In genomic region chr9:5500441-5501235, GRCh38 we compare ENCODE assay signal across 11 cellular contexts. TPM values are rescaled to one million over a fixed set of nuclear protein-coding genes. Genes with fewer than 3 reads are reported as not detected.
DNase-seq lines count a peak whose midpoint lies in the region; ATAC-seq and TF ChIP-seq lines count a peak whose summit lies in the region.
"Had no signal": no experiment of that assay in that cellular context is flagged by ENCODE, and none has a peak within 500 bp of the region (broad histone marks: within the 10 kb centered on the region; RNA-seq: fewer than 3 reads in every experiment).

No MANE protein-coding gene starts in this region.

- intact Hi-C loops in lower lobe of right lung (cut with DNase I) = no loop called here
- intact Hi-C loops in ascending aorta (cut with DNase I) = no loop called here

- TF ChIP-seq EP300 in tibial nerve (IDR thresholded peaks at IDR 0.05) = peak in 1 of 2 donors; percentile 14

- H3K27ac ChIP-seq in ACC112 (ENCODE audit: low read depth, low read length) (peak overlapping the region; percentile 51), lower lobe of right lung (peak overlapping the region; percentile 76), ascending aorta (no peak overlapping the region), WERI-Rb-1 (no peak overlapping the region), GM23338 (ENCODE audit: low read depth) (no peak overlapping the region), tibial nerve (peak overlapping the region in 1 of 4 donors; percentile 38)

- no peaks in the 10 kb centered on the region for H3K9me2 ChIP-seq in GM23338 (ENCODE audit: insufficient read depth)

- H3K79me2 ChIP-seq in ACC112 (ENCODE audit: control insufficient read depth, insufficient read depth, low read length, unreplicated experiment) (no peaks in the 10 kb centered on the region), GM23338 (replicated peaks; ENCODE audit: insufficient read depth) (no peaks in the 10 kb centered on the region)

- H2AFZ ChIP-seq in ACC112 (ENCODE audit: low read length, unreplicated experiment) = peak overlapping the region; percentile 28
- no peak overlapping the region for H2AFZ ChIP-seq in GM23338

- TF ChIP-seq POLR2A in tibial nerve (IDR thresholded peaks at IDR 0.05) = no peak

- no peak overlapping the region for H3K27ac Mint-ChIP-seq in GM23338
- H3K27ac Mint-ChIP-seq: activated naive CD8-positive, alpha-beta T cell had no signal

- H4K20me1 ChIP-seq in GM23338 (replicated peaks; ENCODE audit: insufficient read depth) = no peaks in the 10 kb centered on the region

- no peaks in the 10 kb centered on the region for H3K9me3 Mint-ChIP-seq in GM23338

- DNase-seq in NCI-H1092 (lab: John Stamatoyannopoulos, UW) (peak; percentile 60), choroid plexus epithelial cell (ENCODE audit: low read depth) (peak; percentile 75), lower lobe of right lung (peak; percentile 48), ascending aorta (ENCODE audit: low spot score in 2 of 2) (no peak), WERI-Rb-1 (no peak), GM23338 (ENCODE audit: low spot score) (no peak), tibial nerve (ENCODE audit: low spot score in 2 of 2) (no peak)
- DNase-seq: activated CD4-positive, CD25-positive, alpha-beta regulatory T cell treated with anti-CD3 and anti-CD28 coated beads, Interleukin-2, amount 50 U/mL, for 72 hours had no signal

- H3K36me3 Mint-ChIP-seq in GM23338 (ENCODE audit: low read depth) = no peaks in the 10 kb centered on the region

- peak; percentile 51 to 59 for ATAC-seq in lower lobe of right lung
- no peak for ATAC-seq in GM23338

- WGBS in tibial nerve, 2 donors = 66 to 70% methylated on average over 18 of the region's 18 CpGs

- H3F3A ChIP-seq in GM23338 (replicated peaks; ENCODE audit: low read depth) = no peaks in the 10 kb centered on the region

- no peak overlapping the region for H3K4me3 ChIP-seq in ACC112 (ENCODE audit: low read depth, low read length)
- no peak overlapping the region for H3K4me3 ChIP-seq in choroid plexus epithelial cell (ENCODE audit: low read depth, low read length)
- no peak overlapping the region for H3K4me3 ChIP-seq in lower lobe of right lung
- no peak overlapping the region for H3K4me3 ChIP-seq in ascending aorta
- H3K4me3 ChIP-seq in WERI-Rb-1 (ENCODE audit: low read depth, low read length) = no peak overlapping the region
- no peak overlapping the region for H3K4me3 ChIP-seq in GM23338
- H3K4me3 ChIP-seq in tibial nerve = no peak overlapping the region
- H3K4me3 ChIP-seq: smooth muscle cell had no signal

- H3K4me3 Mint-ChIP-seq in GM23338 = no peak overlapping the region
- H3K4me3 Mint-ChIP-seq: activated naive CD8-positive, alpha-beta T cell had no signal

- peaks cover 3% of the 10 kb centered on the region; the same call in 2 of the 3 replicates for H3K4me1 Mint-ChIP-seq in GM23338

- H3K4me2 ChIP-seq in GM23338 = no peak overlapping the region
- H3K4me2 ChIP-seq: smooth muscle cell had no signal

- no peaks in the 10 kb centered on the region; the same call in 1 of the 2 replicates for H3K36me3 ChIP-seq in ACC112 (ENCODE audit: insufficient read depth, low read length)
- H3K36me3 ChIP-seq in lower lobe of right lung = no peaks in the 10 kb centered on the region
- H3K36me3 ChIP-seq in ascending aorta = no peaks in the 10 kb centered on the region
- no peaks in the 10 kb centered on the region for H3K36me3 ChIP-seq in WERI-Rb-1
- H3K36me3 ChIP-seq in GM23338 (ENCODE audit: insufficient read depth) = no peaks in the 10 kb centered on the region
- no peaks in the 10 kb centered on the region for H3K36me3 ChIP-seq in tibial nerve

- H3K4me1 ChIP-seq in ACC112 (ENCODE audit: control insufficient read depth, insufficient read depth, low read length, unreplicated experiment) (peaks cover 26% of the 10 kb centered on the region), lower lobe of right lung (peaks cover 10% of the 10 kb centered on the region), ascending aorta (no peaks in the 10 kb centered on the region), GM23338 (ENCODE audit: insufficient read depth) (no peaks in the 10 kb centered on the region), tibial nerve (peaks cover 0 to 4% (median 0%) of the 10 kb centered on the region in 4 donors)

- TF ChIP-seq CTCF in choroid plexus epithelial cell (conservative IDR thresholded peaks at IDR 0.05; ENCODE audit: low read depth, low read length) (no peak), lower lobe of right lung (IDR thresholded peaks at IDR 0.05) (no peak), ascending aorta (IDR thresholded peaks at IDR 0.05) (no peak), WERI-Rb-1 (IDR thresholded peaks at IDR 0.05; ENCODE audit: low read depth, low read length) (no peak), GM23338 (conservative IDR thresholded peaks at IDR 0.05; ENCODE audit: low read depth in 2 of 2) (no peak), tibial nerve (IDR thresholded peaks at IDR 0.05) (no peak)

- no peaks in the 10 kb centered on the region for H3K27me3 ChIP-seq in ACC112 (ENCODE audit: insufficient read depth, low read length)
- no peaks in the 10 kb centered on the region for H3K27me3 ChIP-seq in lower lobe of right lung (ENCODE audit: low read depth)
- H3K27me3 ChIP-seq in ascending aorta = no peaks in the 10 kb centered on the region
- H3K27me3 ChIP-seq in WERI-Rb-1 (ENCODE audit: insufficient read depth, low read depth, severe bottlenecking) = no peaks in the 10 kb centered on the region
- no peaks in the 10 kb centered on the region for H3K27me3 ChIP-seq in GM23338 (ENCODE audit: insufficient read depth)
- H3K27me3 ChIP-seq in tibial nerve = no peaks in the 10 kb centered on the region

- no peaks in the 10 kb centered on the region for H3K27me3 Mint-ChIP-seq in GM23338 (ENCODE audit: insufficient read depth, low read depth, poor library complexity)

- H3K9me3 ChIP-seq in lower lobe of right lung (no peaks in the 10 kb centered on the region), ascending aorta (no peaks in the 10 kb centered on the region), WERI-Rb-1 (ENCODE audit: severe bottlenecking) (no peaks in the 10 kb centered on the region), tibial nerve (peaks cover 0 to 5% (median 0%) of the 10 kb centered on the region in 4 donors)

TF ChIP-seq in GM23338, 12 proteins besides CTCF, POLR2A, EP300 and RAD21 (continues in another document):
- TF ChIP-seq STAT1 (IDR thresholded peaks at IDR 0.05; ENCODE audit: unreplicated experiment) (no peak), NANOG (IDR thresholded peaks at IDR 0.05; ENCODE audit: borderline replicate concordance) (no peak), REST (IDR thresholded peaks at IDR 0.05; ENCODE audit: unreplicated experiment) (no peak), POLR2AphosphoS5 (IDR thresholded peaks at IDR 0.05; ENCODE audit: low read depth) (no peak), ETS1 (IDR thresholded peaks at IDR 0.05) (no peak), ZNF114 (CRISPR knock-in tag; IDR thresholded peaks at IDR 0.05) (no peak), JUNB (IDR thresholded peaks at IDR 0.05; ENCODE audit: unreplicated experiment) (no peak), EZH2phosphoT487 (IDR thresholded peaks at IDR 0.05; ENCODE audit: unreplicated experiment) (no peak), ZNF331 (CRISPR knock-in tag; IDR thresholded peaks at IDR 0.05; ENCODE audit: low read depth) (no peak)

RNA-seq across cellular contexts. Expression of gene PDCD1LG2, which starts 9.7 kb away (rescaled TPM):
- 9.0 TPM for total RNA-seq in lower lobe of right lung
- total RNA-seq in ascending aorta = 1.1 TPM
- not detected in 2 replicates for total RNA-seq in GM23338 (2014; rRNA removed; shearing (Covaris generic))
- polyA plus RNA-seq in GM23338 (2016; fragmentation: Nextera tagmentation; extraction: Ambion mirVana) = not detected in 2 replicates
- 1 to 10 TPM in 3 of 4 donors, under 1 TPM in 1; 0.44 to 3.1 (median 1.9) TPM for total RNA-seq in tibial nerve

RNA-seq across cellular contexts. Expression of gene CD274, which starts 50.3 kb away (rescaled TPM):
- 16.5 TPM for total RNA-seq in lower lobe of right lung
- total RNA-seq in ascending aorta = 23.8 TPM
- not detected in 2 replicates for total RNA-seq in GM23338 (2014; rRNA removed; shearing (Covaris generic))
- 0.17 TPM in 1 of 2 replicates, not detected in the other for polyA plus RNA-seq in GM23338 (2016; fragmentation: Nextera tagmentation; extraction: Ambion mirVana)
- total RNA-seq in tibial nerve = 1 to 10 TPM; 2.1 to 4.2 (median 2.5) TPM

Comparison
In these comparisons a context has a peak if more than half of its experiments do, and no peak if none do; other contexts are left out.
1. H3K27ac ChIP-seq: peak in ACC112 (single experiment) and lower lobe of right lung (single experiment); none in ascending aorta (0 of 2), WERI-Rb-1 (single experiment) and GM23338 (single experiment).
2. DNase-seq: peak in NCI-H1092 (single experiment), choroid plexus epithelial cell (single experiment) and lower lobe of right lung (single experiment); none in ascending aorta (0 of 2), WERI-Rb-1 (single experiment), GM23338 (single experiment) and tibial nerve (0 of 2).